8 cellular contexts compared by ENCODE assay signal in the genomic region with DNA sequence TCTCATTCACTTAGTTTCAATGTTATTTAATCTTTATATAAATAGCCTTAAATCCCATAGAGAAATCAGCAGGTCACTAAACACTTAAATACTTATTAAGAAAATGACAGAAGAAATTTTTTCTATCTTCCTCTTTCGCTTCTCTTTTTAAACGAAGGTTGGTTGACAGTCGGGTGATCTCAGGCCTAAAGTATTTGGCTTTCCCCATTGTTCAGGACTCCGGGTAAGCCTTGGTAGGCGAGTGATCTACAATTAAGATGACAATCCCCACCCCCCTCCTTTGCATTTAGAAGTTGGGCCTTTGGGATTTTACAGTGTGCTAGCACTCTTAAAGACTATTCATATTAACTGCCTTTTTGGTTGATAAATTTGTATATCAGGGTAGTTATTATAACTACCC. TPM values are rescaled to one million over a fixed set of nuclear protein-coding genes. Genes with fewer than 3 reads are reported as not detected.
DNase-seq lines count a peak whose midpoint lies in the region; ATAC-seq and TF ChIP-seq lines count a peak whose summit lies in the region.

No MANE protein-coding gene starts in this region.

- H2AFZ ChIP-seq in GM23338 = no peak overlapping the region
- H2AFZ ChIP-seq in smooth muscle cell (ENCODE audit: low read depth) = no peak overlapping the region

- peak overlapping the region; percentile 63 for H3K27ac ChIP-seq in A673 (ENCODE audit: low read depth, low read length, poor library complexity, severe bottlenecking)
- H3K27ac ChIP-seq in GM23338 (ENCODE audit: low read depth) = peak overlapping the region; percentile 72
- peak overlapping the region; percentile 89 for H3K27ac ChIP-seq in smooth muscle cell (ENCODE audit: low read depth)

- CTCF ChIA-PET in A673 (lab: Charles Lee) = no interaction called here

- DNase-seq in A673 (ENCODE audit: low spot score) (peak; percentile 90), GM23338 (ENCODE audit: low spot score) (peak; percentile 96), NCI-H226 (peak; percentile 88), fibroblast of peridontal ligament (ENCODE audit: extremely low read depth) (peak; percentile 60), smooth muscle cell (lab: John Stamatoyannopoulos, UW; ENCODE audit: unreplicated experiment) (no peak), hypothalamus (lab: John Stamatoyannopoulos, UW) (no peak)
- no peak for DNase-seq in activated naive CD4-positive, alpha-beta T cell treated with anti-CD3 and anti-CD28 coated beads, Interleukin-2, amount 50 U/mL, for 72 hours (ENCODE audit: low spot score in 2 of 2)

- peaks cover 38% of the 10 kb centered on the region for H3K4me1 Mint-ChIP-seq in GM23338

- H4K20me1 ChIP-seq in GM23338 (replicated peaks; ENCODE audit: insufficient read depth) = no peaks in the 10 kb centered on the region
- H4K20me1 ChIP-seq in smooth muscle cell (ENCODE audit: low read depth) = no peaks in the 10 kb centered on the region

- no peaks in the 10 kb centered on the region for H3K27me3 ChIP-seq in A673 (replicated peaks; ENCODE audit: insufficient read depth, low read depth, low read length, poor library complexity)
- H3K27me3 ChIP-seq in GM23338 (ENCODE audit: insufficient read depth) = no peaks in the 10 kb centered on the region
- no peaks in the 10 kb centered on the region for H3K27me3 ChIP-seq in smooth muscle cell (ENCODE audit: low read depth)

- H3K4me2 ChIP-seq in GM23338 (peak overlapping the region; percentile 60), smooth muscle cell (peak overlapping the region; percentile 79)

- H3K36me3 ChIP-seq in A673 (ENCODE audit: insufficient read depth, low read length, poor library complexity, severe bottlenecking) = no peaks in the 10 kb centered on the region
- no peaks in the 10 kb centered on the region for H3K36me3 ChIP-seq in GM23338 (ENCODE audit: insufficient read depth)
- H3K36me3 ChIP-seq in smooth muscle cell (ENCODE audit: low read depth) = no peaks in the 10 kb centered on the region

- H3K9me3 ChIP-seq in A673 (ENCODE audit: low read depth, low read length, poor library complexity, severe bottlenecking) (peaks cover under 1% of the 10 kb centered on the region), smooth muscle cell (replicated peaks; ENCODE audit: low read depth) (no peaks in the 10 kb centered on the region)

- no TSS peak for BruUV-seq in A673 (replicated peaks; lab: Mats Ljungman, UMichigan)

- peaks cover 1% of the 10 kb centered on the region for H3K27me3 Mint-ChIP-seq in GM23338 (ENCODE audit: insufficient read depth, low read depth, poor library complexity)

- H3F3A ChIP-seq in GM23338 (replicated peaks; ENCODE audit: low read depth) = no peaks in the 10 kb centered on the region
- H3F3A ChIP-seq in smooth muscle cell (ENCODE audit: low read depth) = peaks cover 10% of the 10 kb centered on the region

- TF ChIP-seq CTCF in A673 (conservative IDR thresholded peaks at IDR 0.05; ENCODE audit: low read depth, low read length) (no peak), GM23338 (conservative IDR thresholded peaks at IDR 0.05; ENCODE audit: low read depth in 2 of 2) (no peak), smooth muscle cell (IDR thresholded peaks at IDR 0.05; ENCODE audit: borderline replicate concordance, insufficient read depth, poor library complexity, severe bottlenecking) (no peak)

- intact Hi-C loops in A673 (cut with micrococcal nuclease; ENCODE audit: unreplicated experiment) = no loop called here

- H3K79me2 ChIP-seq in GM23338 (replicated peaks; ENCODE audit: insufficient read depth) = no peaks in the 10 kb centered on the region
- H3K79me2 ChIP-seq in smooth muscle cell (ENCODE audit: low read depth) = no peaks in the 10 kb centered on the region

- peak overlapping the region; percentile 89 for H3K27ac Mint-ChIP-seq in GM23338
- no peak overlapping the region for H3K27ac Mint-ChIP-seq in activated naive CD4-positive, alpha-beta T cell treated with anti-CD3 and anti-CD28 coated beads, Interleukin-2, amount 50 U/mL, for 72 hours

- no peaks in the 10 kb centered on the region for H3K9me2 ChIP-seq in GM23338 (ENCODE audit: insufficient read depth)

- H3K4me1 ChIP-seq in A673 (ENCODE audit: insufficient read depth, low read length, poor library complexity, severe bottlenecking) = peaks cover 21% of the 10 kb centered on the region
- H3K4me1 ChIP-seq in GM23338 (ENCODE audit: insufficient read depth) = peaks cover 27% of the 10 kb centered on the region
- H3K4me1 ChIP-seq in smooth muscle cell (ENCODE audit: low read depth) = peaks cover 34% of the 10 kb centered on the region

- H3K9me3 Mint-ChIP-seq in GM23338 = peaks cover 12% of the 10 kb centered on the region
- no peaks in the 10 kb centered on the region for H3K9me3 Mint-ChIP-seq in activated naive CD4-positive, alpha-beta T cell treated with anti-CD3 and anti-CD28 coated beads, Interleukin-2, amount 50 U/mL, for 72 hours

- peak; percentile 94 for ATAC-seq in GM23338
- no peak for ATAC-seq in HG03280 (IDR thresholded peaks at IDR 0.05; ENCODE audit: unreplicated experiment)
- ATAC-seq in activated naive CD4-positive, alpha-beta T cell treated with anti-CD3 and anti-CD28 coated beads, Interleukin-2, amount 50 U/mL, for 72 hours = no peak

- peak overlapping the region; percentile 58 for H3K4me3 Mint-ChIP-seq in GM23338

- H3K36me3 Mint-ChIP-seq in GM23338 (ENCODE audit: low read depth) = peaks cover 17% of the 10 kb centered on the region; the same call in 2 of the 3 replicates
- H3K36me3 Mint-ChIP-seq in activated naive CD4-positive, alpha-beta T cell treated with anti-CD3 and anti-CD28 coated beads, Interleukin-2, amount 50 U/mL, for 72 hours = no peaks in the 10 kb centered on the region

- WGBS in smooth muscle cell (ENCODE audit: low lambda C conversion rate) = 12% methylated on average over 5 of the region's 5 CpGs

- H3K4me3 ChIP-seq in A673 (ENCODE audit: low read depth, low read length, poor library complexity, severe bottlenecking) = peak overlapping the region; percentile 16
- H3K4me3 ChIP-seq in GM23338 = peak overlapping the region; percentile 36
- H3K4me3 ChIP-seq in smooth muscle cell = peak overlapping the region; percentile 21

- peak overlapping the region; percentile 15 for H3K9ac ChIP-seq in smooth muscle cell (ENCODE audit: low read depth)

- POLR2A ChIA-PET in A673 (lab: Charles Lee; ENCODE audit: low non-redundant PET) = no interaction called here

TF ChIP-seq in GM23338, 12 proteins besides CTCF, POLR2A, EP300 and RAD21:
- no peak for TF ChIP-seq STAT1 (IDR thresholded peaks at IDR 0.05; ENCODE audit: unreplicated experiment)
- no peak for TF ChIP-seq EZH2phosphoT487 (IDR thresholded peaks at IDR 0.05; ENCODE audit: unreplicated experiment)
- TF ChIP-seq JUNB (IDR thresholded peaks at IDR 0.05; ENCODE audit: unreplicated experiment) = no peak
- no peak for TF ChIP-seq EZH2 (IDR thresholded peaks at IDR 0.05; ENCODE audit: low read depth, unreplicated experiment)
- no peak for TF ChIP-seq NANOG (IDR thresholded peaks at IDR 0.05; ENCODE audit: borderline replicate concordance)
- no peak for TF ChIP-seq ZNF114 (CRISPR knock-in tag; IDR thresholded peaks at IDR 0.05)
- TF ChIP-seq POLR2AphosphoS5 (IDR thresholded peaks at IDR 0.05; ENCODE audit: low read depth) = no peak
- TF ChIP-seq, protein P1, sequence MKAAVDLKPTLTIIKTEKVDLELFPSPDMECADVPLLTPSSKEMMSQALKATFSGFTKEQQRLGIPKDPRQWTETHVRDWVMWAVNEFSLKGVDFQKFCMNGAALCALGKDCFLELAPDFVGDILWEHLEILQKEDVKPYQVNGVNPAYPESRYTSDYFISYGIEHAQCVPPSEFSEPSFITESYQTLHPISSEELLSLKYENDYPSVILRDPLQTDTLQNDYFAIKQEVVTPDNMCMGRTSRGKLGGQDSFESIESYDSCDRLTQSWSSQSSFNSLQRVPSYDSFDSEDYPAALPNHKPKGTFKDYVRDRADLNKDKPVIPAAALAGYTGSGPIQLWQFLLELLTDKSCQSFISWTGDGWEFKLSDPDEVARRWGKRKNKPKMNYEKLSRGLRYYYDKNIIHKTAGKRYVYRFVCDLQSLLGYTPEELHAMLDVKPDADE (IDR thresholded peaks at IDR 0.05) = no peak
- no peak for TF ChIP-seq CREB1 (CRISPR knock-in tag; IDR thresholded peaks at IDR 0.05; ENCODE audit: low read depth)

RNA-seq across cellular contexts. Expression of a gene that starts 19.7 kb away (rescaled TPM):
- total RNA-seq in A673 (2021) (75.2 and 82.8 TPM in 2 replicates), smooth muscle cell (35.9 and 47.3 TPM in 2 replicates)
- 86.8 and 121 TPM in 2 replicates for total RNA-seq in GM23338 (2014; rRNA removed; shearing (Covaris generic))
- polyA plus RNA-seq in GM23338 (2016; fragmentation: Nextera tagmentation; extraction: Ambion mirVana) (34.8 and 53.9 TPM in 2 replicates), smooth muscle cell (12.6 and 25.2 TPM in 2 replicates)
- 10 to 100 TPM; 56.9 to 63.4 TPM for total RNA-seq in activated naive CD4-positive, alpha-beta T cell treated with anti-CD3 and anti-CD28 coated beads, Interleukin-2, amount 50 U/mL, for 72 hours

Comparison
In these comparisons a context has a peak if more than half of its experiments do, and no peak if none do; other contexts are left out.
1. DNase-seq: peak in A673 (single experiment), GM23338 (single experiment), NCI-H226 (single experiment) and fibroblast of peridontal ligament (single experiment); none in smooth muscle cell (single experiment), hypothalamus (0 of 51) and activated naive CD4-positive, alpha-beta T cell treated with anti-CD3 and anti-CD28 coated beads, Interleukin-2, amount 50 U/mL, for 72 hours (0 of 2).
2. Peak in every context shown above with its lines, with median percentiles within 50 percentile points of each other: H3K27ac ChIP-seq and H3K4me3 ChIP-seq.